Comparison of ENCODE assay signal across 10 cellular contexts in the genomic region with DNA sequence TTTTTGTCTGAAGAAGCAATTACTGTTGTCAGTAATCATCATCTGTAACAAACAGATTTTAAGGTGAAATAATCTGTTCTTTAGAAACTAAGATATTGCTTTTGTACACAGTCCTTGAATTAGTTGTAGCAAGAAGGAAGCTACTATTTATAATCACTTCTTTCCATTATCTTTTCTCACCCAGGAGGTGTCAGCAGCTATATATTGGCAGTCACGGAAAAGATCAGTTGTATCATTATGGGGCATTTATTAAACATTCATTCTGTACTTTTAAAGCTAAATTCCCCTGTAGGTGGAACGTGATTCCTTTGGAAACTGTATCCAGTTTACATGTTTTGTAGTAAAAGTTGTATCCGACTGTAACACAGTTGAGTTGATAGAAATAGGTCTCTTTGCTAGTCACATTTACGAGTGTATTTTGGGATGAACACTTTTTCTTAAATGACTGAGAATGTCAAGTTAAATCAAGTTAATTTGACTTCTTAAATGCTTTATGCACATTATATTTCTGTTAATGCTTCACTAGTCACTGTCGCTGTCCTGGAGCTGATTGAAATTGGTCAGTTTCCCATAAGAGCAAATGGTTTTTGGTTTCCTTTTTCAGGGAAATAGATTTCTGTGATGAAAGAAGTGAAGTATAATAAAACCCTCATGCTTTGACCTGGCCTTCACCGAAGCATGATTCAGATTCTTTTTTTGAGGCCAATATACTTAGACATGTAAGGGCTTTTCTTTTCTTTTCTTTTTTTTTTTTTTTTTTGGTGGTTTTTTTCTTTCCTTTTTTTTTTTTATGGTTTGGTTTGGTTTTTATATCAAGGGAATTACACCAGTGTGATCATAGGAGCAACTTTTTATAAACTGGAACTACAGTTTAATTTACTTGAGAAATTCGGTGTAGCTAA. TPM values are rescaled to one million over a fixed set of nuclear protein-coding genes. Genes with fewer than 3 reads are reported as not detected.
DNase-seq lines count a peak whose midpoint lies in the region; ATAC-seq, FAIRE-seq and TF ChIP-seq lines count a peak whose summit lies in the region.
"Had no signal": no experiment of that assay in that cellular context is flagged by ENCODE, and none has a peak within 500 bp of the region (broad histone marks: within the 10 kb centered on the region; RNA-seq: fewer than 3 reads in every experiment).

No MANE protein-coding gene starts in this region.

- no peak overlapping the region for H2BK20ac ChIP-seq in H9 (ENCODE audit: low read depth, low read length, poor library complexity, severe bottlenecking)

- H2BK120ac ChIP-seq in H9 (ENCODE audit: low read depth, low read length, poor library complexity, severe bottlenecking) = no peak overlapping the region

- peaks cover 5% of the 10 kb centered on the region for H3K79me1 ChIP-seq in H9 (ENCODE audit: insufficient read depth, low read depth, low read length, poor library complexity, severe bottlenecking)

- peaks cover 2 to 7% (median 4%) of the 10 kb centered on the region in 3 experiments; a peak in 2 of 7 replicates for H3K36me3 Mint-ChIP-seq in H9 (ENCODE audit: insufficient read depth in 1 of 3, low read depth in 3 of 3)

- H2BK12ac ChIP-seq in H9 (ENCODE audit: insufficient read length, low read depth, low read length) = no peak overlapping the region

- in situ Hi-C loops in G401 (cut with HindIII; ENCODE audit: low sequenced_read_pairs) = no loop called here

- H3K27me3 ChIP-seq in H9 (ENCODE audit: insufficient read depth, low read length) = no peaks in the 10 kb centered on the region
- no peaks in the 10 kb centered on the region for H3K27me3 ChIP-seq in adrenal gland
- no peaks in the 10 kb centered on the region for H3K27me3 ChIP-seq in keratinocyte (ENCODE audit: control insufficient read depth, extremely low read depth, insufficient read depth, low read length)
- H3K27me3 ChIP-seq: neutrophil had no signal

- H4K5ac ChIP-seq in H9 (ENCODE audit: insufficient read length, low read depth, low read length) = no peak overlapping the region

- H3T11ph ChIP-seq in H9 (ENCODE audit: low read length) = no peak overlapping the region

- no peak overlapping the region for H2BK15ac ChIP-seq in H9 (ENCODE audit: low read depth, low read length)

- peak overlapping the region in 1 of 4 donors; percentile 98 for H3K4me3 ChIP-seq in adrenal gland
- H3K4me3 ChIP-seq in keratinocyte (ENCODE audit: control insufficient read depth in 2 of 3, extremely low read depth in 1 of 3, insufficient read depth in 2 of 3, low read depth in 1 of 3, low read length in 3 of 3) = peak overlapping the region in 2 of 3 experiments; percentile 82 to 94

- TF ChIP-seq CTCF in H9 (conservative IDR thresholded peaks at IDR 0.05) (no peak), adrenal gland (IDR thresholded peaks at IDR 0.05) (no peak), keratinocyte (optimal IDR thresholded peaks at IDR 0.05 in 1 of 3, IDR thresholded peaks at IDR 0.05 in 1 of 3, conservative IDR thresholded peaks at IDR 0.05 in 1 of 3; ENCODE audit: extremely low read depth in 1 of 3, insufficient read depth in 2 of 3, low read length in 3 of 3) (no peak)

- peak; percentile 52 for FAIRE-seq in keratinocyte (lab: Jason Lieb, UNC)

- H3K4ac ChIP-seq in H9 (ENCODE audit: low read depth, low read length) = no peak overlapping the region

- H3K9me3 Mint-ChIP-seq in H9 = no peaks in the 10 kb centered on the region

- no peak overlapping the region for H3K14ac ChIP-seq in H9 (ENCODE audit: insufficient read depth, low read length)

- intact Hi-C loops in adrenal gland (cut with DNase I) = loop anchor here (10.0 kb wide), 2 partner anchors 235 to 545 kb away; no protein-coding TSS in a partner anchor

- H3K9me1 ChIP-seq in keratinocyte (ENCODE audit: control insufficient read depth, extremely low read depth, insufficient read depth, low read length) = no peaks in the 10 kb centered on the region

- H3K36me3 ChIP-seq in adrenal gland (replicated peaks in 1 of 2) (no peaks in the 10 kb centered on the region), keratinocyte (ENCODE audit: control insufficient read depth in 2 of 2, extremely low read depth in 1 of 2, insufficient read depth in 2 of 2, low read length in 2 of 2) (no peaks in the 10 kb centered on the region)
- H3K36me3 ChIP-seq: neutrophil had no signal

- peaks cover 56% of the 10 kb centered on the region in 2 experiments for H3K4me1 Mint-ChIP-seq in H9

- peak overlapping the region; percentile 3 to 51; a peak in 4 of 5 replicates for H3K4me3 Mint-ChIP-seq in H9

- H2AFZ ChIP-seq in H9 (ENCODE audit: low read length) = no peak overlapping the region
- no peak overlapping the region for H2AFZ ChIP-seq in keratinocyte (ENCODE audit: control insufficient read depth, low read length)

- WGBS in H9 (ENCODE audit: extremely low coverage, insufficient read length, low lambda C conversion rate) = no CpG with 5 or more reads among the region's 7 CpGs
- 7 to 14% (median 10%) methylated on average over 7 of the region's 7 CpGs for WGBS in adrenal gland, 4 donors

- H3K9me3 ChIP-seq in H9 (ENCODE audit: control insufficient read depth, low read depth, low read length) (no peaks in the 10 kb centered on the region), adrenal gland (replicated peaks in 1 of 3) (no peaks in the 10 kb centered on the region), keratinocyte (ENCODE audit: control insufficient read depth, low read depth, low read length) (no peaks in the 10 kb centered on the region)
- H3K9me3 ChIP-seq: neutrophil had no signal

- ATAC-seq in GM18519 (IDR thresholded peaks at IDR 0.05; ENCODE audit: low FRiP score, unreplicated experiment) (no peak), HG03039 (IDR thresholded peaks at IDR 0.05; ENCODE audit: unreplicated experiment) (no peak)

- dilution Hi-C loops in keratinocyte (cut with MboI; ENCODE audit: extremely low pct_ligation_motif_present, low sequenced_read_pairs) = no loop called here

- no peak for DNase-seq in H9
- peak in 2 of 7 donors; percentile 50 to 60 for DNase-seq in adrenal gland
- DNase-seq in keratinocyte (ENCODE audit: low read depth, low spot score) = no peak
- DNase-seq in stromal cell of bone marrow (ENCODE audit: low read depth) = peak; percentile 57
- no peak for DNase-seq in NCI-H2171 (lab: John Stamatoyannopoulos, UW)
- DNase-seq in G401 (ENCODE audit: low spot score) = no peak
- DNase-seq: NCI-H2227 treated with DMSO at 0.1 percent for 48 hours had no signal

- no peak overlapping the region for H3K18ac ChIP-seq in H9 (ENCODE audit: insufficient read length, low read depth, low read length)

- H3K56ac ChIP-seq in H9 (ENCODE audit: insufficient read length, low read depth, low read length) = no peak overlapping the region

- H4K20me1 ChIP-seq in H9 (ENCODE audit: control insufficient read depth, insufficient read depth, insufficient read length) (no peaks in the 10 kb centered on the region), keratinocyte (ENCODE audit: control insufficient read depth, extremely low read depth, insufficient read depth, low read length) (peaks cover 8% of the 10 kb centered on the region)

- H3K27ac ChIP-seq in H9 (ENCODE audit: insufficient read length, low read depth, low read length) (no peak overlapping the region), adrenal gland (peak overlapping the region; percentile 36 to 96 (median 82)), keratinocyte (ENCODE audit: control insufficient read depth, insufficient read depth, low read length) (peak overlapping the region; percentile 90)
- H3K27ac ChIP-seq: neutrophil had no signal

- H2AK5ac ChIP-seq in H9 (ENCODE audit: insufficient read length, low read length) = no peak overlapping the region

- H3K27ac Mint-ChIP-seq in H9 = peak overlapping the region; percentile 49 to 82 (median 74); a peak in 5 of 7 replicates

- peaks cover 47% of the 10 kb centered on the region for H3K79me2 ChIP-seq in H9 (ENCODE audit: insufficient read depth, low read length)
- peaks cover 94% of the 10 kb centered on the region for H3K79me2 ChIP-seq in keratinocyte (ENCODE audit: control insufficient read depth, insufficient read depth, low read length)

- no peak overlapping the region for H4K8ac ChIP-seq in H9 (replicated peaks; ENCODE audit: insufficient read length, low read depth, low read length)

- TF ChIP-seq POLR2A in adrenal gland (IDR thresholded peaks at IDR 0.05) = peak in 1 of 2 donors; percentile 67

- H3K4me2 ChIP-seq in H9 (ENCODE audit: insufficient read depth, insufficient read length, low read length) = no peak overlapping the region
- peak overlapping the region; percentile 97 for H3K4me2 ChIP-seq in keratinocyte (ENCODE audit: control insufficient read depth, extremely low read depth, insufficient read depth, low read depth, low read length)

- H3K27me3 Mint-ChIP-seq in H9 (ENCODE audit: low read depth) = no peaks in the 10 kb centered on the region

- H3K23ac ChIP-seq in H9 (ENCODE audit: insufficient read length, low read depth, low read length) = no peak overlapping the region

- H2BK5ac ChIP-seq in H9 (ENCODE audit: insufficient read length, low read length) = no peak overlapping the region

- H3K23me2 ChIP-seq in H9 (ENCODE audit: insufficient read length, low read depth, low read length, poor library complexity, severe bottlenecking) = no peaks in the 10 kb centered on the region

- no peaks in the 10 kb centered on the region; the same call in 1 of the 2 replicates for H3K4me1 ChIP-seq in H9 (ENCODE audit: insufficient read depth, low read length)
- H3K4me1 ChIP-seq in adrenal gland (replicated peaks in 1 of 2) = peaks cover 42 to 71% of the 10 kb centered on the region in 2 donors
- H3K4me1 ChIP-seq in keratinocyte (ENCODE audit: control insufficient read depth, extremely low read depth, insufficient read depth, low read length) = peaks cover 23% of the 10 kb centered on the region

- H4K91ac ChIP-seq in H9 (ENCODE audit: insufficient read length, low read depth, low read length) = no peak overlapping the region

- H3K9ac ChIP-seq in H9 (ENCODE audit: extremely low read depth, insufficient read length, low read length) = no peak overlapping the region
- peak overlapping the region; percentile 94 for H3K9ac ChIP-seq in keratinocyte (ENCODE audit: control insufficient read depth, extremely low read depth, insufficient read depth, low read length)

RNA-seq across cellular contexts. Expression of a gene that starts 5.1 kb away (rescaled TPM):
- total RNA-seq in H9 (2021) (176 TPM in 2 replicates), adrenal gland (100 to 1,000 TPM; 107 to 207 (median 153) TPM)
- polyA plus RNA-seq in adrenal gland (10 to 100 TPM; 10.3 to 89.5 (median 24.8) TPM), keratinocyte (44.7 to 82.8 TPM (median 53.3 TPM) in 3 replicates)
- polyA plus RNA-seq in keratinocyte (2011; ENCODE audit: low read depth) = 99.8 TPM
- polyA plus RNA-seq in keratinocyte (2011; cell fraction: cytosol; rRNA removed) = 53.5 and 69.8 TPM in 2 replicates
- polyA plus RNA-seq in keratinocyte (2011; cell fraction: nucleus; rRNA removed) = 66.5 and 75.1 TPM in 2 replicates
- polyA plus RNA-seq in keratinocyte (2012; ENCODE audit: low replicate concordance) = 38.5 and 47.5 TPM in 2 replicates
- polyA minus RNA-seq in keratinocyte = 135 to 160 TPM (median 157 TPM) in 3 replicates
- polyA minus RNA-seq in keratinocyte (2011; cell fraction: cytosol; rRNA and poly(A)+ RNA removed) = 79.2 TPM
- 79.6 and 101 TPM in 2 replicates for polyA minus RNA-seq in keratinocyte (2011; cell fraction: nucleus; rRNA and poly(A)+ RNA removed)
- total RNA-seq in G401 (2014; rRNA removed; shearing (Covaris generic)) = 107 and 133 TPM in 2 replicates
